ENCODE assay signal across 24 cellular contexts in the genomic region with DNA sequence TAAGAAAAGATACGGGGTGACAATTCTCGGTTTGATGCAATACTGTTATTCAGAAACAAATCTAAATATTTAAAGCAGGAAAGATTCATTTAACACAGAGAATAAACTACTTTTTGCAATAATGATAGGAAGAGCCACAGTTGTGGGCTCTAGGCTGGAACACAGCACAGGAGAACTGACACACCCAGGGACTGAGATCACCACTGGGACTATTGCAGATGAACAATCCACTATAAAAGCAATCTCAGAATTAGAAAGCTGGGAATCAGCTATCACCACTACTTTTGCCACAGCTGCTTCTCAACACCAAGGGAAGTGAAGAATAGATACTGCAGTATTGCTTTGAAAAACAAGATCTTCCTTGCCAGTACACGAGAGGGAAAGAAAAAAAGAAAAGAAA. TPM values are rescaled to one million over a fixed set of nuclear protein-coding genes. Genes with fewer than 3 reads are reported as not detected.
"Had no signal": no experiment of that assay in that cellular context is flagged by ENCODE, and none has a peak within 500 bp of the region (broad histone marks: within the 10 kb centered on the region; RNA-seq: fewer than 3 reads in every experiment).

No MANE protein-coding gene starts in this region.

- H3K4me1 ChIP-seq: gastrocnemius medialis, heart right ventricle, lower lobe of right lung, parathyroid adenoma, prostate gland, spleen, testis, tibial nerve, upper lobe of right lung had no signal

- H3K27ac ChIP-seq: gastrocnemius medialis, heart right ventricle, lower lobe of right lung, parathyroid adenoma, prostate gland, right lobe of liver, spleen, testis, tibial nerve, upper lobe of right lung had no signal

- H2AFZ ChIP-seq: parathyroid adenoma had no signal

- H3K9ac ChIP-seq: parathyroid adenoma had no signal

- FAIRE-seq: islet of Langerhans had no signal

- DNase-seq: cortex of kidney; effector memory CD4-positive, alpha-beta T cell; gastrocnemius medialis; heart right ventricle; hypothalamus; kidney glomerular epithelial cell; lower lobe of right lung; mesenchymal stem cell; midbrain; right lobe of liver; spleen; stimulated activated CD4-positive, alpha-beta T cell treated with anti-CD3 and anti-CD28 coated beads, Interleukin-15, amount 100 ng/mL, for 24 hours; stimulated activated CD4-positive, alpha-beta T cell treated with anti-CD3 and anti-CD28 coated beads, Interleukin-1b, Interleukin-23, amount 100 ng/mL, for 48 hours; stimulated activated CD4-positive, alpha-beta T cell treated with anti-CD3 and anti-CD28 coated beads, Interleukin-4, amount 100 ng/mL, for 24 hours; testis; upper lobe of right lung had no signal

- H3K36me3 ChIP-seq: gastrocnemius medialis, heart right ventricle, lower lobe of right lung, prostate gland, right lobe of liver, spleen, tibial nerve, upper lobe of right lung had no signal

- H3K4me3 ChIP-seq: gastrocnemius medialis, heart right ventricle, lower lobe of right lung, prostate gland, right lobe of liver, spleen, testis, tibial nerve, upper lobe of right lung had no signal

- H3K79me2 ChIP-seq: parathyroid adenoma had no signal

- H3K9me3 ChIP-seq: gastrocnemius medialis, heart right ventricle, lower lobe of right lung, prostate gland, right lobe of liver, spleen, testis, tibial nerve, upper lobe of right lung had no signal

- H3K27me3 ChIP-seq: gastrocnemius medialis, heart right ventricle, right lobe of liver, spleen, testis, tibial nerve, upper lobe of right lung had no signal

- ATAC-seq: esophagus mucosa; gastrocnemius medialis; lower lobe of right lung; natural killer cell treated with Interleukin-12 subunit alpha and Interleukin-12 subunit beta and Interleukin-15 and Interleukin-18, amount 100 ng/mL, for 72 hours; stimulated activated memory B cell treated with anti-CD40 and anti-IgM and Interleukin-4, amounts not matched to agents 10 μg/mL and 1 μg/mL and 100 μg/mL, for 72 hours; upper lobe of right lung had no signal

RNA-seq across cellular contexts. Expression of gene PIK3C2G, which starts 4.1 kb away (rescaled TPM):
- total RNA-seq: fibroblast of villous mesenchyme; heart right ventricle; natural killer cell treated with Interleukin-12 subunit alpha and Interleukin-12 subunit beta and Interleukin-15 and Interleukin-18, amount 100 ng/mL, for 72 hours; spleen had no signal
- polyA plus RNA-seq: heart right ventricle, spleen had no signal
